7 cellular contexts compared by ENCODE assay signal in the genomic region with DNA sequence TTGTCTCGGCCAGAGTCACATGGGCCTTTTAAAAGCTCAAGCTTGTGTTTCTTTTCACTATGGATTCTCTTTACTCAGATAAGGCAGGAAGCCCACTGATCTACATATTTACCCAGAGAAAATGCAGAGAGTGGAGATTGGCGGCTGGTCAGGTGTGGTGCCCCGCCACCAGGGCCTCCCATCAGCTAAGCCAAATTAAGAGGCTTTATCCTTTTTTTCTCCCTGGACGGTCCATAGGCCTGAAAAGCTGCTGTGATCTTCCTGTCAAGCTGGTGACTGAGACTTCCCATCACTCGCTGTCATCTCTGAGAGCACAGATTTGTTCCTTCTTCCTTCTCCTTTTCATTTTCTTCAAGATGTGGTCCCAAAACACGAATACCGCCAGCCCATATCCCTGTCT. TPM values are rescaled to one million over a fixed set of nuclear protein-coding genes. Genes with fewer than 3 reads are reported as not detected.
A peak's percentile ranks its signal among the peaks of the same experiment; 100 is the strongest.
DNase-seq lines count a peak whose midpoint lies in the region; ATAC-seq and TF ChIP-seq lines count a peak whose summit lies in the region.

No MANE protein-coding gene starts in this region.

- H4K20me1 ChIP-seq in smooth muscle cell (ENCODE audit: low read depth): peaks cover 73% of the 10 kb centered on the region

- H3K27ac ChIP-seq in foreskin keratinocyte (no peak overlapping the region), smooth muscle cell (ENCODE audit: low read depth) (peak overlapping the region; percentile 95)

- 60% methylated on average over 7 of the region's 7 CpGs for WGBS in smooth muscle cell (ENCODE audit: low lambda C conversion rate)

- peak overlapping the region; percentile 83 to 85 for H3K27ac Mint-ChIP-seq in T-cell

- H3K79me2 ChIP-seq in smooth muscle cell (ENCODE audit: low read depth): peaks cover 95% of the 10 kb centered on the region

- H2AFZ ChIP-seq in smooth muscle cell (ENCODE audit: low read depth): no peak overlapping the region

- H3K36me3 Mint-ChIP-seq in T-cell: peaks cover 47% of the 10 kb centered on the region

- H3K27me3 Mint-ChIP-seq in T-cell: no peaks in the 10 kb centered on the region

- H3K4me3 Mint-ChIP-seq in T-cell: peak overlapping the region; percentile 100

- H3K36me3 ChIP-seq in HAP-1 (replicated peaks): peaks cover 78% of the 10 kb centered on the region
- no peaks in the 10 kb centered on the region for H3K36me3 ChIP-seq in smooth muscle cell (ENCODE audit: low read depth)

- in situ Hi-C loops in HAP-1 (cut with MboI; ENCODE audit: low sequenced_read_pairs): no loop called here

- peak overlapping the region; percentile 97 for H3K4me2 ChIP-seq in smooth muscle cell

- POLR2A ChIA-PET in T-cell (lab: Charles Lee): interaction anchor here in 1 of 2 donors (0.7 kb wide), 2 partner anchors 9 to 677 kb away, joined by 6 to 9 read pairs; no protein-coding TSS in a partner anchor

- peaks cover 74 to 81% (median 76%) of the 10 kb centered on the region in 3 donors for H3K4me1 Mint-ChIP-seq in T-cell

- H3K9me3 Mint-ChIP-seq in T-cell: no peaks in the 10 kb centered on the region

- peak overlapping the region; percentile 97 for H3K9ac ChIP-seq in smooth muscle cell (ENCODE audit: low read depth)

- DNase-seq in HAP-1 (ENCODE audit: low spot score in 2 of 2): no peak
- no peak for DNase-seq in T-cell
- DNase-seq in foreskin keratinocyte: no peak
- no peak for DNase-seq in smooth muscle cell (lab: John Stamatoyannopoulos, UW; ENCODE audit: unreplicated experiment)
- DNase-seq in NCI-H1105 treated with DMSO at 0.1 percent for 48 hours (lab: John Stamatoyannopoulos, UW): no peak

- H3K4me3 ChIP-seq in HAP-1: peak overlapping the region; percentile 100
- H3K4me3 ChIP-seq in smooth muscle cell: peak overlapping the region; percentile 86

- TF ChIP-seq CTCF in foreskin keratinocyte (conservative IDR thresholded peaks at IDR 0.05): peak; percentile 13
- no peak for TF ChIP-seq CTCF in smooth muscle cell (IDR thresholded peaks at IDR 0.05; ENCODE audit: borderline replicate concordance, insufficient read depth, poor library complexity, severe bottlenecking)

- ATAC-seq in T-cell (replicated peaks in 1 of 4) (no peak), foreskin keratinocyte (no peak), GM21825 (IDR thresholded peaks at IDR 0.05; ENCODE audit: unreplicated experiment) (no peak), GM19467 (IDR thresholded peaks at IDR 0.05; ENCODE audit: unreplicated experiment) (no peak)

- H3K9me3 ChIP-seq in HAP-1: no peaks in the 10 kb centered on the region
- no peaks in the 10 kb centered on the region for H3K9me3 ChIP-seq in smooth muscle cell (replicated peaks; ENCODE audit: low read depth)

- H3K4me1 ChIP-seq in HAP-1: peaks cover 22% of the 10 kb centered on the region
- peaks cover 6% of the 10 kb centered on the region for H3K4me1 ChIP-seq in foreskin keratinocyte
- H3K4me1 ChIP-seq in smooth muscle cell (ENCODE audit: low read depth): peaks cover 28% of the 10 kb centered on the region

- H3K27me3 ChIP-seq in HAP-1 (ENCODE audit: low read depth): no peaks in the 10 kb centered on the region
- no peaks in the 10 kb centered on the region for H3K27me3 ChIP-seq in foreskin keratinocyte
- H3K27me3 ChIP-seq in smooth muscle cell (ENCODE audit: low read depth): no peaks in the 10 kb centered on the region

- CTCF ChIA-PET in T-cell (lab: Charles Lee): no interaction called here

- H3F3A ChIP-seq in smooth muscle cell (ENCODE audit: low read depth): peaks cover 9% of the 10 kb centered on the region

RNA-seq across cellular contexts. Expression of gene SAFB, which starts 1.9 kb away (rescaled TPM):
- 100 to 1,000 TPM; 164 to 203 (median 195) TPM for total RNA-seq in T-cell
- total RNA-seq in foreskin keratinocyte: 50.4 and 71.0 TPM in 2 replicates
- polyA plus RNA-seq in foreskin keratinocyte: 43.0 and 53.5 TPM in 2 replicates
- total RNA-seq in smooth muscle cell: 22.8 and 29.4 TPM in 2 replicates
- polyA plus RNA-seq in smooth muscle cell: 68.3 and 74.3 TPM in 2 replicates

RNA-seq across cellular contexts. Expression of gene SAFB2, which starts 2.2 kb away (rescaled TPM):
- total RNA-seq in T-cell (100 to 1,000 TPM; 222 to 253 (median 237) TPM), foreskin keratinocyte (25.1 and 32.8 TPM in 2 replicates), smooth muscle cell (10.9 and 44.9 TPM in 2 replicates)
- polyA plus RNA-seq in foreskin keratinocyte (27.3 and 30.9 TPM in 2 replicates), smooth muscle cell (28.9 and 40.6 TPM in 2 replicates)

RNA-seq across cellular contexts. Expression of gene MICOS13, which starts 55.6 kb away (rescaled TPM):
- total RNA-seq in T-cell: 10 to 100 TPM; 29.3 to 64.5 (median 57.0) TPM
- total RNA-seq in foreskin keratinocyte: 89.2 and 94.0 TPM in 2 replicates
- polyA plus RNA-seq in foreskin keratinocyte: 142 and 152 TPM in 2 replicates
- total RNA-seq in smooth muscle cell: 29.8 and 45.2 TPM in 2 replicates
- polyA plus RNA-seq in smooth muscle cell: 143 and 151 TPM in 2 replicates

RNA-seq across cellular contexts. Expression of gene HSD11B1L, which starts 56.1 kb away (rescaled TPM):
- total RNA-seq in T-cell: 1 to 10 TPM; 3.2 to 6.1 (median 4.4) TPM
- 4.6 and 5.9 TPM in 2 replicates for total RNA-seq in foreskin keratinocyte
- 7.4 and 8.8 TPM in 2 replicates for polyA plus RNA-seq in foreskin keratinocyte
- 10.3 and 28.0 TPM in 2 replicates for total RNA-seq in smooth muscle cell
- polyA plus RNA-seq in smooth muscle cell: 28.4 and 28.5 TPM in 2 replicates

RNA-seq across cellular contexts. Expression of gene TINCR, which starts 57.0 kb away (rescaled TPM):
- total RNA-seq in T-cell (1 to 10 TPM in 4 of 5 donors, under 1 TPM in 1; 0.66 to 2.7 (median 1.9) TPM), foreskin keratinocyte (0.46 and 1.1 TPM in 2 replicates), smooth muscle cell (2.9 and 6.2 TPM in 2 replicates)
- polyA plus RNA-seq in foreskin keratinocyte (1.0 and 1.1 TPM in 2 replicates), smooth muscle cell (2.2 and 5.7 TPM in 2 replicates)
